18 cellular contexts compared by ENCODE assay signal in the genomic region with DNA sequence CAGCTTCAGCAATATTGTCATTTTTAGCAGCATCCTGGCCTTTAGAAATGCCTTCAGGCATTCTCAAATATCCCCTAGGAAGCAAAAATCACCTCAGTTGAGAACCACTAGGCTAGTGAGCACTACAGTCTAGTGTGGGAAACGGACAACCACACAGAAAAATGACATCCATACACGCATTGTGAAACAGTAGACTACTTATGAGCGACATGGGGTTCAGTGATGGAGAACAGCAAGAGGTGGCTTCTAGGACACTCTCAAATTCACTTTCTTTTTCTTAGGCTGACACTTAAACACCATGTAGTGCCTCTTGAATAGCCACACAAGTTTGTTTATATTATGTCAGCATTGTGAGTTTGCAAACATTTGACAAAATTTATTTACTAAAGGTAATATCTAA.
DNase-seq lines count a peak whose midpoint lies in the region; ATAC-seq, FAIRE-seq and TF ChIP-seq lines count a peak whose summit lies in the region.
"Had no signal": no experiment of that assay in that cellular context is flagged by ENCODE, and none has a peak within 500 bp of the region (broad histone marks: within the 10 kb centered on the region; RNA-seq: fewer than 3 reads in every experiment).

No MANE protein-coding gene starts in this region.

- H3K27me3 ChIP-seq in H9 (ENCODE audit: insufficient read depth, low read length): no peaks in the 10 kb centered on the region
- H3K27me3 ChIP-seq: esophagus squamous epithelium, ovary had no signal

- H3K14ac ChIP-seq in H9 (ENCODE audit: insufficient read depth, low read length): no peak overlapping the region

- H4K20me1 ChIP-seq in H9 (ENCODE audit: control insufficient read depth, insufficient read depth, insufficient read length): no peaks in the 10 kb centered on the region

- H3K23ac ChIP-seq in H9 (ENCODE audit: insufficient read length, low read depth, low read length): no peak overlapping the region

- H2BK15ac ChIP-seq in H9 (ENCODE audit: low read depth, low read length): no peak overlapping the region

- no peak overlapping the region for H3K9ac ChIP-seq in H9 (ENCODE audit: extremely low read depth, insufficient read length, low read length)

- no peak overlapping the region for H3K4me3 Mint-ChIP-seq in H9
- H3K4me3 Mint-ChIP-seq: activated naive CD4-positive, alpha-beta T cell treated with anti-CD3 and anti-CD28 coated beads, Interleukin-2, amount 10 ng/mL, durations not matched to agents 7 days and 5 days; brain; CD4-positive, alpha-beta T cell; stimulated activated naive B cell treated with anti-CD40 and anti-IgM and Interleukin-4, amounts not matched to agents 10 μg/mL and 1 μg/mL and 100 μg/mL, for 72 hours had no signal

- no peaks in the 10 kb centered on the region for H3K79me2 ChIP-seq in H9 (ENCODE audit: insufficient read depth, low read length)

- no peak overlapping the region for H4K5ac ChIP-seq in H9 (ENCODE audit: insufficient read length, low read depth, low read length)

- H2AK5ac ChIP-seq in H9 (ENCODE audit: insufficient read length, low read length): no peak overlapping the region

- H2BK12ac ChIP-seq in H9 (ENCODE audit: insufficient read length, low read depth, low read length): no peak overlapping the region

- no peaks in the 10 kb centered on the region for H3K4me1 ChIP-seq in H9 (ENCODE audit: insufficient read depth, low read length)

- WGBS in H9 (ENCODE audit: extremely low coverage, insufficient read length, low lambda C conversion rate): no CpG with 5 or more reads among the region's 3 CpGs

- peaks cover 0 to 1% of the 10 kb centered on the region in 2 experiments; a peak in 2 of 4 replicates for H3K4me1 Mint-ChIP-seq in H9
- H3K4me1 Mint-ChIP-seq: activated naive CD4-positive, alpha-beta T cell treated with anti-CD3 and anti-CD28 coated beads, Interleukin-2, amount 10 ng/mL, durations not matched to agents 7 days and 5 days had no signal

- DNase-seq in DMS79 treated with DMSO at 0.1 percent for 48 hours (lab: John Stamatoyannopoulos, UW): peak; percentile 24
- DNase-seq in frontal cortex (ENCODE audit: low spot score in 2 of 2): no peak
- no peak for DNase-seq in stimulated activated naive CD4-positive, alpha-beta T cell (lab: John Stamatoyannopoulos, UW)
- DNase-seq in UCSD-AML1 (lab: John Stamatoyannopoulos, UW; ENCODE audit: unreplicated experiment): no peak
- no peak for DNase-seq in H9
- DNase-seq: activated naive CD4-positive, alpha-beta T cell treated with anti-CD3 and anti-CD28 coated beads, Interleukin-2, amount 10 ng/mL, durations not matched to agents 7 days and 5 days; CD4-positive, alpha-beta T cell; esophagus squamous epithelium; NCI-H187 treated with DMSO at 0.1 percent for 48 hours; NCI-H524 treated with DMSO at 0.1 percent for 48 hours; ovary; small intestine; stimulated activated naive B cell treated with anti-CD40 and anti-IgM and Interleukin-4, amounts not matched to agents 10 μg/mL and 1 μg/mL and 100 μg/mL, for 72 hours had no signal

- H3K27me3 Mint-ChIP-seq in H9 (ENCODE audit: low read depth): no peaks in the 10 kb centered on the region
- H3K27me3 Mint-ChIP-seq: activated naive CD4-positive, alpha-beta T cell treated with anti-CD3 and anti-CD28 coated beads, Interleukin-2, amount 10 ng/mL, durations not matched to agents 7 days and 5 days; brain; CD4-positive, alpha-beta T cell; stimulated activated naive B cell treated with anti-CD40 and anti-IgM and Interleukin-4, amounts not matched to agents 10 μg/mL and 1 μg/mL and 100 μg/mL, for 72 hours had no signal

- no peaks in the 10 kb centered on the region; a peak in 1 of 7 replicates for H3K36me3 Mint-ChIP-seq in H9 (ENCODE audit: insufficient read depth in 1 of 3, low read depth in 3 of 3)

- no peak overlapping the region for H3K56ac ChIP-seq in H9 (ENCODE audit: insufficient read length, low read depth, low read length)

- H2BK5ac ChIP-seq in H9 (ENCODE audit: insufficient read length, low read length): no peak overlapping the region

- no peak overlapping the region for H2BK20ac ChIP-seq in H9 (ENCODE audit: low read depth, low read length, poor library complexity, severe bottlenecking)

- no peak overlapping the region for H2BK120ac ChIP-seq in H9 (ENCODE audit: low read depth, low read length, poor library complexity, severe bottlenecking)

- no peaks in the 10 kb centered on the region for H3K79me1 ChIP-seq in H9 (ENCODE audit: insufficient read depth, low read depth, low read length, poor library complexity, severe bottlenecking)

- H2AFZ ChIP-seq in H9 (ENCODE audit: low read length): no peak overlapping the region

- H3K23me2 ChIP-seq in H9 (ENCODE audit: insufficient read length, low read depth, low read length, poor library complexity, severe bottlenecking): no peaks in the 10 kb centered on the region

- no peaks in the 10 kb centered on the region for H3K9me3 ChIP-seq in H9 (ENCODE audit: control insufficient read depth, low read depth, low read length)
- H3K9me3 ChIP-seq: esophagus squamous epithelium, ovary had no signal

- H4K91ac ChIP-seq in H9 (ENCODE audit: insufficient read length, low read depth, low read length): no peak overlapping the region

- H3K27ac ChIP-seq in H9 (ENCODE audit: insufficient read length, low read depth, low read length): no peak overlapping the region
- H3K27ac ChIP-seq: esophagus squamous epithelium, ovary had no signal

- H3T11ph ChIP-seq in H9 (ENCODE audit: low read length): no peak overlapping the region

- no peak overlapping the region for H3K18ac ChIP-seq in H9 (ENCODE audit: insufficient read length, low read depth, low read length)

- H3K4me2 ChIP-seq in H9 (ENCODE audit: insufficient read depth, insufficient read length, low read length): no peak overlapping the region

- FAIRE-seq in frontal cortex (lab: Jason Lieb, UNC): no peak
- FAIRE-seq: H1, small intestine had no signal

- no peak overlapping the region for H3K27ac Mint-ChIP-seq in H9
- H3K27ac Mint-ChIP-seq: activated naive CD4-positive, alpha-beta T cell treated with anti-CD3 and anti-CD28 coated beads, Interleukin-2, amount 10 ng/mL, durations not matched to agents 7 days and 5 days; CD4-positive, alpha-beta T cell had no signal

- no peak for TF ChIP-seq CTCF in H9 (conservative IDR thresholded peaks at IDR 0.05)

- H4K8ac ChIP-seq in H9 (replicated peaks; ENCODE audit: insufficient read length, low read depth, low read length): no peak overlapping the region

- H3K9me3 Mint-ChIP-seq in H9: no peaks in the 10 kb centered on the region
- H3K9me3 Mint-ChIP-seq: activated naive CD4-positive, alpha-beta T cell treated with anti-CD3 and anti-CD28 coated beads, Interleukin-2, amount 10 ng/mL, durations not matched to agents 7 days and 5 days; brain; CD4-positive, alpha-beta T cell; stimulated activated naive B cell treated with anti-CD40 and anti-IgM and Interleukin-4, amounts not matched to agents 10 μg/mL and 1 μg/mL and 100 μg/mL, for 72 hours had no signal

- no peak overlapping the region for H3K4ac ChIP-seq in H9 (ENCODE audit: low read depth, low read length)

- ATAC-seq in GM19324 (IDR thresholded peaks at IDR 0.05; ENCODE audit: low FRiP score, unreplicated experiment): peak; percentile 48
- peak; percentile 80 for ATAC-seq in HG02642 (IDR thresholded peaks at IDR 0.05; ENCODE audit: poor library complexity, unreplicated experiment)
- ATAC-seq in HG03342 (IDR thresholded peaks at IDR 0.05; ENCODE audit: unreplicated experiment): peak; percentile 98
- ATAC-seq: stimulated activated naive B cell treated with anti-CD40 and anti-IgM and Interleukin-4, amounts not matched to agents 10 μg/mL and 1 μg/mL and 100 μg/mL, for 72 hours had no signal

Comparison
In these comparisons a context has a peak if more than half of its experiments do, and no peak if none do; other contexts are left out.
1. ATAC-seq: peak in every context shown above with its lines; median percentile 98 in HG03342; 80 in HG02642; 48 in GM19324.